1 cellular context compared by ENCODE assay signal in the genomic region with DNA sequence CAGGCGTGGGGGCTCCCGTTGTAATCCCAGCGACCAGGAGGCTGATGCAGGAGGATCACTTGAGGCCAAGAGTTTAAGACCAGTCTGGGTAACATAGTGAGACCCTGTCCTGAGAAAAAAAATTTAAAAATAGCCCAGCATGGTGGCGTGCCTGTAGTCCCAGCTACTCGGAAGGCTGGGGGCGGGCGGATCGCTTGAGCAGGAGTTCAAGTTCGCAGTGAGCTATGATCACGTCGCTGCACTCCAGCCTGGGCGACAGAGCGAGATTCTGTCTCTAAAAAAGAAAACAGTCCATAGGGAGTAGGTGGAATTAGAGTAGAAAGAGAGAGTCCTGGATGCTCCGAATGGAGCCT.
TF ChIP-seq lines count a peak whose summit lies in the region.

No MANE protein-coding gene starts in this region.

TF ChIP-seq in A549, 52 proteins besides CTCF, POLR2A, EP300 and RAD21 (continued from another document):
- TF ChIP-seq, protein P1, sequence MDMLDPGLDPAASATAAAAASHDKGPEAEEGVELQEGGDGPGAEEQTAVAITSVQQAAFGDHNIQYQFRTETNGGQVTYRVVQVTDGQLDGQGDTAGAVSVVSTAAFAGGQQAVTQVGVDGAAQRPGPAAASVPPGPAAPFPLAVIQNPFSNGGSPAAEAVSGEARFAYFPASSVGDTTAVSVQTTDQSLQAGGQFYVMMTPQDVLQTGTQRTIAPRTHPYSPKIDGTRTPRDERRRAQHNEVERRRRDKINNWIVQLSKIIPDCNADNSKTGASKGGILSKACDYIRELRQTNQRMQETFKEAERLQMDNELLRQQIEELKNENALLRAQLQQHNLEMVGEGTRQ (IDR thresholded peaks at IDR 0.05): no peak
- TF ChIP-seq RNF2 (IDR thresholded peaks at IDR 0.05; ENCODE audit: borderline replicate concordance, low read depth): no peak
TF ChIP-seq in A549: peak in this region for 0.
